Comparison of ENCODE assay signal across 1 cellular context in genomic region chr11:67375320-67376021, GRCh38.
TF ChIP-seq lines count a peak whose summit lies in the region.

No MANE protein-coding gene starts in this region.

TF ChIP-seq in A549, 52 proteins besides CTCF, POLR2A, EP300 and RAD21:
- no peak for TF ChIP-seq HMGXB4 (CRISPR knock-in tag; IDR thresholded peaks at IDR 0.05; ENCODE audit: borderline replicate concordance)
- TF ChIP-seq NR3C1 (IDR thresholded peaks at IDR 0.05) = no peak
- TF ChIP-seq, protein P1, sequence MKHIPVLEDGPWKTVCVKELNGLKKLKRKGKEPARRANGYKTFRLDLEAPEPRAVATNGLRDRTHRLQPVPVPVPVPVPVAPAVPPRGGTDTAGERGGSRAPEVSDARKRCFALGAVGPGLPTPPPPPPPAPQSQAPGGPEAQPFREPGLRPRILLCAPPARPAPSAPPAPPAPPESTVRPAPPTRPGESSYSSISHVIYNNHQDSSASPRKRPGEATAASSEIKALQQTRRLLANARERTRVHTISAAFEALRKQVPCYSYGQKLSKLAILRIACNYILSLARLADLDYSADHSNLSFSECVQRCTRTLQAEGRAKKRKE (CRISPR knock-in tag; IDR thresholded peaks at IDR 0.05; ENCODE audit: low read depth) = no peak
- TF ChIP-seq EHF (CRISPR knock-in tag; IDR thresholded peaks at IDR 0.05) = peak; percentile 44; the same call in 1 of the 2 replicates
- no peak for TF ChIP-seq SREBF2 (IDR thresholded peaks at IDR 0.05)
- peak; percentile 64 for TF ChIP-seq GATA3 (IDR thresholded peaks at IDR 0.05; ENCODE audit: borderline replicate concordance)
- TF ChIP-seq, protein P2, sequence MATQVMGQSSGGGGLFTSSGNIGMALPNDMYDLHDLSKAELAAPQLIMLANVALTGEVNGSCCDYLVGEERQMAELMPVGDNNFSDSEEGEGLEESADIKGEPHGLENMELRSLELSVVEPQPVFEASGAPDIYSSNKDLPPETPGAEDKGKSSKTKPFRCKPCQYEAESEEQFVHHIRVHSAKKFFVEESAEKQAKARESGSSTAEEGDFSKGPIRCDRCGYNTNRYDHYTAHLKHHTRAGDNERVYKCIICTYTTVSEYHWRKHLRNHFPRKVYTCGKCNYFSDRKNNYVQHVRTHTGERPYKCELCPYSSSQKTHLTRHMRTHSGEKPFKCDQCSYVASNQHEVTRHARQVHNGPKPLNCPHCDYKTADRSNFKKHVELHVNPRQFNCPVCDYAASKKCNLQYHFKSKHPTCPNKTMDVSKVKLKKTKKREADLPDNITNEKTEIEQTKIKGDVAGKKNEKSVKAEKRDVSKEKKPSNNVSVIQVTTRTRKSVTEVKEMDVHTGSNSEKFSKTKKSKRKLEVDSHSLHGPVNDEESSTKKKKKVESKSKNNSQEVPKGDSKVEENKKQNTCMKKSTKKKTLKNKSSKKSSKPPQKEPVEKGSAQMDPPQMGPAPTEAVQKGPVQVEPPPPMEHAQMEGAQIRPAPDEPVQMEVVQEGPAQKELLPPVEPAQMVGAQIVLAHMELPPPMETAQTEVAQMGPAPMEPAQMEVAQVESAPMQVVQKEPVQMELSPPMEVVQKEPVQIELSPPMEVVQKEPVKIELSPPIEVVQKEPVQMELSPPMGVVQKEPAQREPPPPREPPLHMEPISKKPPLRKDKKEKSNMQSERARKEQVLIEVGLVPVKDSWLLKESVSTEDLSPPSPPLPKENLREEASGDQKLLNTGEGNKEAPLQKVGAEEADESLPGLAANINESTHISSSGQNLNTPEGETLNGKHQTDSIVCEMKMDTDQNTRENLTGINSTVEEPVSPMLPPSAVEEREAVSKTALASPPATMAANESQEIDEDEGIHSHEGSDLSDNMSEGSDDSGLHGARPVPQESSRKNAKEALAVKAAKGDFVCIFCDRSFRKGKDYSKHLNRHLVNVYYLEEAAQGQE (IDR thresholded peaks at IDR 0.05) = no peak
- no peak for TF ChIP-seq BHLHE40 (IDR thresholded peaks at IDR 0.05; ENCODE audit: low read depth, low read length)
- peak; percentile 63; the same call in 1 of the 2 replicates for TF ChIP-seq HOXA7 (CRISPR knock-in tag; IDR thresholded peaks at IDR 0.05)
- peak; percentile 45; the same call in 1 of the 2 replicates for TF ChIP-seq E2F6 (IDR thresholded peaks at IDR 0.05; ENCODE audit: borderline replicate concordance, low read depth)
- peak in 1 of 2 experiments; percentile 79; a peak in 2 of 5 replicates for TF ChIP-seq JUN (IDR thresholded peaks at IDR 0.05)
- peak; percentile 26; the same call in 1 of the 2 replicates for TF ChIP-seq HOXB13 (CRISPR knock-in tag; IDR thresholded peaks at IDR 0.05; ENCODE audit: low read depth)
- no peak for TF ChIP-seq KDM1A (IDR thresholded peaks at IDR 0.05; ENCODE audit: low read depth)
- no peak for TF ChIP-seq ZFP36 (IDR thresholded peaks at IDR 0.05; ENCODE audit: borderline replicate concordance, partially characterized antibody)
- peak; percentile 24; the same call in 1 of the 2 replicates for TF ChIP-seq FOSL2 (IDR thresholded peaks at IDR 0.05)
- TF ChIP-seq FOSL2 (CRISPR knock-in tag; IDR thresholded peaks at IDR 0.05) = 0 out of 2 replicates have a peak, but pooled peaks have one; percentile 6
- peak; percentile 65 for TF ChIP-seq MAFK (IDR thresholded peaks at IDR 0.05; ENCODE audit: partially characterized antibody)
- no peak for TF ChIP-seq RCOR1 (IDR thresholded peaks at IDR 0.05; ENCODE audit: low read depth, low read length)
- TF ChIP-seq MAX (IDR thresholded peaks at IDR 0.05) = peak; percentile 78
- TF ChIP-seq RFX5 (IDR thresholded peaks at IDR 0.05) = no peak
